8 cellular contexts compared by ENCODE assay signal in the genomic region with DNA sequence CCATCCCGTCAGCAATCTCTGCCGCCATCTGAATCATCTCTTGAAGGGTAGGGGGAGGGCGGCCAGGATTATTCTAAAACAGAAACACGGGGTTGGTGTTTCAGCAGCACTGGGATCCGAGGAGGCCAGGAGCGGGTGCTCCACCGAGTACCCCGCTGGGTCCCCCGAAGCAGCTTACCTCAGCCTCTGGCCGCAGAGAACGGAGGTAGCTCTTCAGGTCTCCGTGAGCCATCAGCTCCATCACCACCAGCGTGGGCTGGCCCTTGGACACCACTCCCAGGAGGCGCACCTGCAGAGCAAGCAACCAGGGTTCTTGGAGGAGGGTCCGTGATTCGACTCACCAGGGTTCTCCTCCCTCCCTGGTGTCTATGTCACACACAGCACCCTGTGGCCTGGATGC.
"Had no signal": no experiment of that assay in that cellular context is flagged by ENCODE, and none has a peak within 500 bp of the region (broad histone marks: within the 10 kb centered on the region; RNA-seq: fewer than 3 reads in every experiment).

No MANE protein-coding gene starts in this region.

- DNase-seq: IMR-90, KBM-7, KG1 had no signal

- H3K27me3 Mint-ChIP-seq: IgD-negative memory B cell had no signal

- H3K9ac ChIP-seq: KMS-11 had no signal

- H3K4me3 ChIP-seq: K562 had no signal

- H3K4me1 Mint-ChIP-seq: IgD-negative memory B cell had no signal

- H3K27ac Mint-ChIP-seq: IgD-negative memory B cell had no signal

- H3K27ac ChIP-seq: HL-60, KMS-11 had no signal

- H3K4me3 Mint-ChIP-seq: IgD-negative memory B cell had no signal

- H3K4me2 ChIP-seq: KMS-11 had no signal

- H3K36me3 Mint-ChIP-seq: IgD-negative memory B cell had no signal

- ATAC-seq: HepG2, K562 had no signal
